In genomic region chr1:201486158-201486557, GRCh38 we compare ENCODE assay signal across 15 cellular contexts. TPM values are rescaled to one million over a fixed set of nuclear protein-coding genes. Genes with fewer than 3 reads are reported as not detected.
DNase-seq lines count a peak whose midpoint lies in the region; ATAC-seq and TF ChIP-seq lines count a peak whose summit lies in the region.
"Had no signal": no experiment of that assay in that cellular context is flagged by ENCODE, and none has a peak within 500 bp of the region (broad histone marks: within the 10 kb centered on the region; RNA-seq: fewer than 3 reads in every experiment).

No MANE protein-coding gene starts in this region.

- TF ChIP-seq POLR2A in transverse colon (IDR thresholded peaks at IDR 0.05), result no peak

- no peak overlapping the region for H3K4me3 Mint-ChIP-seq in activated CD4-positive, alpha-beta T cell treated with anti-CD3 and anti-CD28 coated beads, Interleukin-2, amount 10 ng/mL, durations not matched to agents 7 days and 5 days
- no peak overlapping the region for H3K4me3 Mint-ChIP-seq in mesothelial cell of epicardium
- H3K4me3 Mint-ChIP-seq: brain had no signal

- no peak for ATAC-seq in HG03025 (IDR thresholded peaks at IDR 0.05; ENCODE audit: low FRiP score, unreplicated experiment)
- no peak for ATAC-seq in HG02759 (IDR thresholded peaks at IDR 0.05; ENCODE audit: unreplicated experiment)
- ATAC-seq: left lung had no signal

- peaks cover 27 to 47% (median 40%) of the 10 kb centered on the region in 4 donors for H3K4me1 ChIP-seq in transverse colon

- in situ Hi-C loops in transverse colon (cut with MboI; ENCODE audit: low pct_ligation_motif_present in 1 of 4, low pct_unique_long_range_greater_than_20kb in 1 of 4, low sequenced_read_pairs in 3 of 4), result no loop called here

- H3K27me3 Mint-ChIP-seq in activated CD4-positive, alpha-beta T cell treated with anti-CD3 and anti-CD28 coated beads, Interleukin-2, amount 10 ng/mL, durations not matched to agents 7 days and 5 days, result peaks cover 7% of the 10 kb centered on the region
- H3K27me3 Mint-ChIP-seq in mesothelial cell of epicardium (ENCODE audit: low read depth), result peaks cover 3% of the 10 kb centered on the region

- POLR2A ChIA-PET in activated CD4-positive, alpha-beta T cell treated with anti-CD3 and anti-CD28 coated beads, Interleukin-2, amount 10 ng/mL, durations not matched to agents 7 days and 5 days (lab: Charles Lee), result no interaction called here

- no peaks in the 10 kb centered on the region for H3K27me3 ChIP-seq in transverse colon

- DNase-seq in activated CD4-positive, alpha-beta T cell treated with anti-CD3 and anti-CD28 coated beads, Interleukin-2, amount 10 ng/mL, durations not matched to agents 7 days and 5 days, result no peak
- DNase-seq in activated CD4-positive, alpha-beta T cell treated with anti-CD3 and anti-CD28 coated beads for 1 hour, result no peak
- peak; percentile 73 for DNase-seq in dermis blood vessel endothelial cell
- no peak for DNase-seq in mesothelial cell of epicardium (ENCODE audit: low spot score in 2 of 2, unreplicated experiment in 2 of 2)
- DNase-seq in transverse colon, result no peak
- DNase-seq in glomerular visceral epithelial cell (ENCODE audit: extremely low spot score), result no peak
- DNase-seq: 8988T; activated T-cell treated with anti-CD3 and anti-CD28 coated beads, Interleukin-2, amount 50 U/mL, for 48 hours; left lung; NCI-H526 treated with DMSO at 0.1 percent for 48 hours; SK-N-SH; stimulated activated CD4-positive, alpha-beta T cell treated with anti-CD3 and anti-CD28 coated beads, Interleukin-4, amount 100 ng/mL, for 4 hours had no signal

- H3K4me3 ChIP-seq in transverse colon, result no peak overlapping the region
- H3K4me3 ChIP-seq: left lung had no signal

- peaks cover 23% of the 10 kb centered on the region for H3K4me1 Mint-ChIP-seq in activated CD4-positive, alpha-beta T cell treated with anti-CD3 and anti-CD28 coated beads, Interleukin-2, amount 10 ng/mL, durations not matched to agents 7 days and 5 days
- peaks cover 56% of the 10 kb centered on the region for H3K4me1 Mint-ChIP-seq in mesothelial cell of epicardium

- WGBS in transverse colon (ENCODE audit: low coverage in 1 of 2), 2 donors, result 56 to 60% methylated on average over 2 to 3 of the region's 3 CpGs

- peaks cover 0 to 54% (median 6%) of the 10 kb centered on the region in 4 donors for H3K36me3 ChIP-seq in transverse colon

- CTCF ChIA-PET in activated CD4-positive, alpha-beta T cell treated with anti-CD3 and anti-CD28 coated beads, Interleukin-2, amount 10 ng/mL, durations not matched to agents 7 days and 5 days (lab: Charles Lee), result interaction anchor here (0.6 to 9.8 kb wide), 5 partner anchors 29 to 51 kb away, joined by 3 to 156 read pairs (median 3); no protein-coding TSS in a partner anchor

- H3K9me3 Mint-ChIP-seq in activated CD4-positive, alpha-beta T cell treated with anti-CD3 and anti-CD28 coated beads, Interleukin-2, amount 10 ng/mL, durations not matched to agents 7 days and 5 days, result no peaks in the 10 kb centered on the region
- H3K9me3 Mint-ChIP-seq in mesothelial cell of epicardium, result no peaks in the 10 kb centered on the region

- peak overlapping the region; percentile 39 for H3K27ac Mint-ChIP-seq in activated CD4-positive, alpha-beta T cell treated with anti-CD3 and anti-CD28 coated beads, Interleukin-2, amount 10 ng/mL, durations not matched to agents 7 days and 5 days
- peak overlapping the region; percentile 94 for H3K27ac Mint-ChIP-seq in mesothelial cell of epicardium

- H3K27ac ChIP-seq in transverse colon, result peak overlapping the region; percentile 28 to 97 (median 94)

- intact Hi-C loops in transverse colon (cut with DNase I; ENCODE audit: low total_unique reads), result no loop called here

- H3K36me3 Mint-ChIP-seq in activated CD4-positive, alpha-beta T cell treated with anti-CD3 and anti-CD28 coated beads, Interleukin-2, amount 10 ng/mL, durations not matched to agents 7 days and 5 days (ENCODE audit: low read depth), result peaks cover 19% of the 10 kb centered on the region
- no peaks in the 10 kb centered on the region for H3K36me3 Mint-ChIP-seq in mesothelial cell of epicardium
- H3K36me3 Mint-ChIP-seq: brain had no signal

- no peak for TF ChIP-seq EP300 in transverse colon (IDR thresholded peaks at IDR 0.05; ENCODE audit: low read depth)

- no peaks in the 10 kb centered on the region for H3K9me3 ChIP-seq in transverse colon
- H3K9me3 ChIP-seq: left lung, SK-N-SH had no signal

- no peak for TF ChIP-seq CTCF in mesothelial cell of epicardium (IDR thresholded peaks at IDR 0.05; ENCODE audit: unreplicated experiment)
- no peak for TF ChIP-seq CTCF in transverse colon (IDR thresholded peaks at IDR 0.05)

RNA-seq across cellular contexts. Expression of gene PHLDA3, which starts 17.2 kb away (rescaled TPM):
- 10 to 100 TPM; 12.1 to 18.8 TPM for total RNA-seq in activated CD4-positive, alpha-beta T cell treated with anti-CD3 and anti-CD28 coated beads, Interleukin-2, amount 10 ng/mL, durations not matched to agents 7 days and 5 days
- 29.4 and 56.3 TPM in 2 replicates for total RNA-seq in dermis blood vessel endothelial cell
- 84.0 to 92.8 TPM (median 87.5 TPM) in 3 replicates for total RNA-seq in mesothelial cell of epicardium
- total RNA-seq in transverse colon, result 10 to 100 TPM; 19.4 to 47.6 (median 31.5) TPM

RNA-seq across cellular contexts. Expression of gene CSRP1, which starts 20.8 kb away (rescaled TPM):
- 10 to 100 TPM; 82.4 to 83.4 TPM for total RNA-seq in activated CD4-positive, alpha-beta T cell treated with anti-CD3 and anti-CD28 coated beads, Interleukin-2, amount 10 ng/mL, durations not matched to agents 7 days and 5 days
- total RNA-seq in dermis blood vessel endothelial cell (256 and 443 TPM in 2 replicates), mesothelial cell of epicardium (10.4 to 11.4 TPM (median 10.7 TPM) in 3 replicates), transverse colon (1,000 to 10,000 TPM in 2 of 4 donors, 100 to 1,000 TPM in 2; 697 to 1,474 (median 915) TPM)

RNA-seq across cellular contexts. Expression of gene NAV1, which starts 52.8 kb away (rescaled TPM):
- total RNA-seq in activated CD4-positive, alpha-beta T cell treated with anti-CD3 and anti-CD28 coated beads, Interleukin-2, amount 10 ng/mL, durations not matched to agents 7 days and 5 days, result 1 to 10 TPM; 2.0 to 2.7 TPM
- total RNA-seq in dermis blood vessel endothelial cell, result 16.5 and 27.0 TPM in 2 replicates
- 88.8 to 95.9 TPM (median 95.4 TPM) in 3 replicates for total RNA-seq in mesothelial cell of epicardium
- 10 to 100 TPM; 13.0 to 40.6 (median 16.9) TPM for total RNA-seq in transverse colon
